Comparison of ENCODE assay signal across 20 cellular contexts in genomic region chr6:85002847-85003246, GRCh38.
DNase-seq lines count a peak whose midpoint lies in the region; ATAC-seq, FAIRE-seq and TF ChIP-seq lines count a peak whose summit lies in the region.
"Had no signal": no experiment of that assay in that cellular context is flagged by ENCODE, and none has a peak within 500 bp of the region (broad histone marks: within the 10 kb centered on the region; RNA-seq: fewer than 3 reads in every experiment).

No MANE protein-coding gene starts in this region.

- POLR2A ChIA-PET in H1 (lab: Charles Lee; ENCODE audit: partially characterized antibody), result no interaction called here

- H3K4ac ChIP-seq in H1 (replicated peaks; ENCODE audit: insufficient read length, low read depth, low read length), result no peak overlapping the region

- H2BK120ac ChIP-seq in H1 (replicated peaks; ENCODE audit: low read depth, low read length), result no peak overlapping the region

- H3K79me2 ChIP-seq in H1 (ENCODE audit: control insufficient read depth in 1 of 2, insufficient read depth in 2 of 2, low read length in 2 of 2), result no peaks in the 10 kb centered on the region

- H4K20me1 ChIP-seq in H1 (replicated peaks in 1 of 2; ENCODE audit: control insufficient read depth in 1 of 2, insufficient read depth in 2 of 2, low read length in 2 of 2), result no peaks in the 10 kb centered on the region
- H4K20me1 ChIP-seq: BLaER1 treated with 17β-estradiol and CSF1 and Interleukin-3, amounts not matched to agents 10 nM and 100 nM had no signal

- no peak for FAIRE-seq in H1 (lab: Jason Lieb, UNC)
- FAIRE-seq: A549, D721Med, G401.6, GM12878, GM12892, GM18507 had no signal

- no peak overlapping the region for H3K27ac ChIP-seq in H1 (ENCODE audit: low read depth, low read length)
- H3K27ac ChIP-seq: 22Rv1; A549; BLaER1 treated with 17β-estradiol and CSF1 and Interleukin-3, amounts not matched to agents 10 nM and 100 nM; C4-2B had no signal

- peak; percentile 43 for DNase-seq in Right ventricle myocardium superior
- no peak for DNase-seq in left cardiac atrium
- no peak for DNase-seq in H1 (ENCODE audit: low read depth in 1 of 2, low spot score in 2 of 2)
- DNase-seq in sciatic nerve (ENCODE audit: low spot score), result no peak
- DNase-seq: AML-193; Caco-2; Calu3; CD4-positive, alpha-beta T cell; CD8-positive, alpha-beta T cell; DMS79 treated with DMSO at 0.1 percent for 48 hours had no signal

- H2BK12ac ChIP-seq in H1 (ENCODE audit: low read depth, low read length), result no peak overlapping the region

- 0 out of 2 replicates have a peak overlapping the region, but pooled peaks have one; percentile 6 for H2BK20ac ChIP-seq in H1 (ENCODE audit: low read length)

- H2BK5ac ChIP-seq in H1 (ENCODE audit: low read depth, low read length), result no peak overlapping the region

- no peak for TF ChIP-seq RAD21 in H1 (IDR thresholded peaks at IDR 0.05 in 1 of 2, conservative IDR thresholded peaks at IDR 0.05 in 1 of 2; ENCODE audit: low read depth in 2 of 2, low read length in 2 of 2)

- H3K79me1 ChIP-seq in H1 (ENCODE audit: low read depth, low read length), result no peaks in the 10 kb centered on the region

- 86% methylated on average over 3 of the region's 3 CpGs; no CpG with 5 or more reads in 1 of the 2 experiments for WGBS in H1 (ENCODE audit: extremely low coverage in 1 of 2, insufficient coverage in 1 of 2, insufficient read length in 1 of 2, insufficient replicate concordance in 2 of 2, low coverage in 1 of 2, low lambda C conversion rate in 2 of 2, missing lambda C conversion rate in 1 of 2), 2 experiments

- H3K27me3 ChIP-seq in H1 (replicated peaks in 1 of 4; ENCODE audit: control insufficient read depth in 3 of 4, extremely low read depth in 1 of 4, insufficient read depth in 3 of 4, low read length in 3 of 4), result no peaks in the 10 kb centered on the region
- H3K27me3 ChIP-seq: BLaER1 treated with 17β-estradiol and CSF1 and Interleukin-3, amounts not matched to agents 10 nM and 100 nM had no signal

- no peak overlapping the region for H3K56ac ChIP-seq in H1 (replicated peaks; ENCODE audit: insufficient read length, low read depth, low read length)

- intact Hi-C loops in Right ventricle myocardium superior (cut with DNase I), result no loop called here
- intact Hi-C loops in left cardiac atrium (cut with DNase I), result no loop called here
- intact Hi-C loops in sciatic nerve (cut with DNase I), result no loop called here

- no peak overlapping the region for H3K9ac ChIP-seq in H1 (replicated peaks in 1 of 4; ENCODE audit: extremely low read depth in 1 of 4, low read depth in 3 of 4, low read length in 3 of 4)
- H3K9ac ChIP-seq: BLaER1 treated with 17β-estradiol and CSF1 and Interleukin-3, amounts not matched to agents 10 nM and 100 nM had no signal

- no peak overlapping the region for H2AK5ac ChIP-seq in H1 (ENCODE audit: low read depth, low read length)

- H3K4me2 ChIP-seq in H1 (ENCODE audit: insufficient read depth in 1 of 2, low read depth in 2 of 2, low read length in 2 of 2), result no peak overlapping the region
- H3K4me2 ChIP-seq: A549; BLaER1 treated with 17β-estradiol and CSF1 and Interleukin-3, amounts not matched to agents 10 nM and 100 nM had no signal

- no peak for TF ChIP-seq CTCF in H1 (IDR thresholded peaks at IDR 0.05; ENCODE audit: control extremely low read depth in 1 of 3, insufficient read depth in 1 of 3, low read depth in 1 of 3, low read length in 3 of 3)

- no peak overlapping the region for H4K8ac ChIP-seq in H1 (ENCODE audit: extremely low read depth, insufficient read depth, low read length)

- no peaks in the 10 kb centered on the region for H3K23me2 ChIP-seq in H1 (ENCODE audit: low read depth, low read length)

- H3K14ac ChIP-seq in H1 (ENCODE audit: insufficient read length), result no peak overlapping the region

- no peak for TF ChIP-seq POLR2A in H1 (IDR thresholded peaks at IDR 0.05; ENCODE audit: control extremely low read depth in 1 of 2, low read depth in 2 of 2, low read length in 2 of 2)

- H3K18ac ChIP-seq in H1 (ENCODE audit: extremely low read depth, low read length), result no peak overlapping the region

- H4K91ac ChIP-seq in H1 (replicated peaks; ENCODE audit: insufficient read length, low read length), result no peak overlapping the region

- H3K4me1 ChIP-seq in H1 (replicated peaks in 1 of 4; ENCODE audit: control insufficient read depth in 3 of 4, insufficient read depth in 4 of 4, low read length in 3 of 4), result peaks cover 0 to 10% (median 5%) of the 10 kb centered on the region in 4 experiments; a peak in 4 of 7 replicates
- H3K4me1 ChIP-seq: A549, Caco-2 had no signal

- no peak overlapping the region for H3K4me3 ChIP-seq in H1 (ENCODE audit: extremely low read depth in 1 of 4, insufficient read depth in 2 of 4, low read depth in 3 of 4, low read length in 4 of 4)
- H3K4me3 ChIP-seq: A549; BLaER1 treated with 17β-estradiol and CSF1 and Interleukin-3, amounts not matched to agents 10 nM and 100 nM; GM12878 had no signal

- CTCF ChIA-PET in H1 (lab: Charles Lee; ENCODE audit: partially characterized antibody), result interaction anchor here (1.0 to 1.3 kb wide), 2 partner anchors 14 to 115 kb away, joined by 4 read pairs; no protein-coding TSS in a partner anchor

- no peaks in the 10 kb centered on the region for H3K9me3 ChIP-seq in H1 (ENCODE audit: insufficient read depth in 2 of 2, low read depth in 1 of 2, low read length in 1 of 2)
- H3K9me3 ChIP-seq: A549; BLaER1 treated with 17β-estradiol and CSF1 and Interleukin-3, amounts not matched to agents 10 nM and 100 nM; Caco-2 had no signal

- H3K23ac ChIP-seq in H1 (ENCODE audit: insufficient read length), result no peak overlapping the region

- H2BK15ac ChIP-seq in H1 (ENCODE audit: low read length), result no peak overlapping the region

- no peak overlapping the region for H4K5ac ChIP-seq in H1 (ENCODE audit: insufficient read length, low read depth, low read length)

- no peak overlapping the region for H2AFZ ChIP-seq in H1 (ENCODE audit: low read length)

- no peaks in the 10 kb centered on the region for H3K36me3 ChIP-seq in H1 (ENCODE audit: control insufficient read depth in 2 of 4, insufficient read depth in 4 of 4, low read length in 3 of 4)
- H3K36me3 ChIP-seq: BLaER1 treated with 17β-estradiol and CSF1 and Interleukin-3, amounts not matched to agents 10 nM and 100 nM had no signal

- no peak for TF ChIP-seq EP300 in H1 (IDR thresholded peaks at IDR 0.05; ENCODE audit: borderline replicate concordance in 1 of 2, low read depth in 2 of 2, low read length in 2 of 2)

- peak; percentile 22 for ATAC-seq in Right ventricle myocardium superior (ENCODE audit: poor library complexity)
- no peak for ATAC-seq in left cardiac atrium
- ATAC-seq in sciatic nerve, result peak; percentile 23
- no peak for ATAC-seq in GM21576 (IDR thresholded peaks at IDR 0.05; ENCODE audit: unreplicated experiment)
- ATAC-seq: A549; CD8-positive, alpha-beta T cell; GM12878 had no signal

TF ChIP-seq in H1, 55 proteins besides CTCF, POLR2A, EP300 and RAD21 (continues in another document):
- TF ChIP-seq JUND (IDR thresholded peaks at IDR 0.05; ENCODE audit: low read length) (no peak), NANOG (IDR thresholded peaks at IDR 0.05; ENCODE audit: insufficient read depth, low read depth, low read length, poor library complexity, severe bottlenecking) (no peak), POU5F1 (IDR thresholded peaks at IDR 0.05; ENCODE audit: low read depth, low read length) (no peak), SUZ12 (IDR thresholded peaks at IDR 0.05; ENCODE audit: low read length) (no peak), BRCA1 (IDR thresholded peaks at IDR 0.05; ENCODE audit: low read depth, low read length) (no peak), BCL11A (IDR thresholded peaks at IDR 0.05; ENCODE audit: low read depth in 2 of 2, low read length in 2 of 2) (no peak), EGR1 (IDR thresholded peaks at IDR 0.05; ENCODE audit: borderline replicate concordance, low read depth, low read length) (no peak), ATF2 (IDR thresholded peaks at IDR 0.05; ENCODE audit: low read length) (no peak), TAF7 (optimal IDR thresholded peaks at IDR 0.05; ENCODE audit: borderline replicate concordance, low read depth, low read length) (no peak), CHD1 (IDR thresholded peaks at IDR 0.05; ENCODE audit: low read depth, low read length) (no peak), KDM1A (IDR thresholded peaks at IDR 0.05; ENCODE audit: borderline replicate concordance, low read length) (no peak), ASH2L (IDR thresholded peaks at IDR 0.05; ENCODE audit: low read length) (no peak), HDAC2 (IDR thresholded peaks at IDR 0.05; ENCODE audit: borderline replicate concordance in 1 of 2, low read depth in 2 of 2, low read length in 2 of 2) (no peak), SP2 (IDR thresholded peaks at IDR 0.05; ENCODE audit: low read length) (no peak), SRF (IDR thresholded peaks at IDR 0.05; ENCODE audit: low read depth, low read length) (no peak), MAFK (IDR thresholded peaks at IDR 0.05; ENCODE audit: low read depth, low read length) (no peak)

Comparison
In these comparisons a context has a peak if more than half of its experiments do, and no peak if none do; other contexts are left out.
1. ATAC-seq: peak in Right ventricle myocardium superior (single experiment) and sciatic nerve (single experiment); none in left cardiac atrium (0 of 2) and GM21576 (single experiment).